21 cellular contexts compared by ENCODE assay signal in genomic region chr13:43760257-43760656, GRCh38.
"Had no signal": no experiment of that assay in that cellular context is flagged by ENCODE, and none has a peak within 500 bp of the region (broad histone marks: within the 10 kb centered on the region; RNA-seq: fewer than 3 reads in every experiment).

No MANE protein-coding gene starts in this region.

- H3K27ac ChIP-seq: brain microvascular endothelial cell, cardiac muscle cell had no signal

- H3K4me3 ChIP-seq: cardiac muscle cell had no signal

- H3K36me3 ChIP-seq: brain microvascular endothelial cell, cardiac muscle cell had no signal

- ATAC-seq: activated CD4-positive, CD25-positive, alpha-beta regulatory T cell treated with anti-CD3 and anti-CD28 coated beads, Interleukin-2, amount 50 U/mL, for 24 hours; activated CD8-positive, alpha-beta T cell treated with anti-CD3 and anti-CD28 coated beads for 36 hours; activated T-cell treated with anti-CD3 and anti-CD28 coated beads, Interleukin-2, amount 50 U/mL, for 72 hours; T-cell had no signal

- H3K27me3 ChIP-seq: brain microvascular endothelial cell had no signal

- DNase-seq: activated CD4-positive, alpha-beta T cell treated with anti-CD3 and anti-CD28 coated beads for 4 hours; activated CD8-positive, alpha-beta memory T cell treated with anti-CD3 and anti-CD28 coated beads, Interleukin-2, amount 50 U/mL, for 4 hours; activated CD8-positive, alpha-beta T cell treated with anti-CD3 and anti-CD28 coated beads for 36 hours; activated gamma-delta T cell treated with Interleukin-2 at 50 U/mL for 16 hours; activated naive CD4-positive, alpha-beta T cell treated with anti-CD3 and anti-CD28 coated beads, Interleukin-2, amount 10 ng/mL, durations not matched to agents 7 days and 5 days; activated naive CD8-positive, alpha-beta T cell treated with anti-CD3 and anti-CD28 coated beads for 36 hours; activated T-cell treated with anti-CD3 and anti-CD28 coated beads, Interleukin-2, amount 50 U/mL, for 72 hours; brain microvascular endothelial cell; Kasumi-1; NCI-H1105 treated with DMSO at 0.1 percent for 48 hours; NCI-H1436 treated with DMSO at 0.1 percent for 48 hours; NCI-H1930; NCI-H345; NCI-H510A; NCI-H748 treated with DMSO at 0.1 percent for 48 hours; SIG-M5; T-cell; T-helper 2 cell; T1000 had no signal
